ENCODE assay signal across 1 cellular context in genomic region chr11:73598719-73599379, GRCh38.
A peak's percentile ranks its signal among the peaks of the same experiment; 100 is the strongest.
TF ChIP-seq lines count a peak whose summit lies in the region.

No MANE protein-coding gene starts in this region.

TF ChIP-seq in liver, 16 proteins besides CTCF, POLR2A, EP300 and RAD21 (continued from another document):
- TF ChIP-seq REST (IDR thresholded peaks at IDR 0.05) (no peak), MAX (IDR thresholded peaks at IDR 0.05) (no peak), JUND (IDR thresholded peaks at IDR 0.05) (no peak), YY1 (IDR thresholded peaks at IDR 0.05) (peak; percentile 52), HNF4G (IDR thresholded peaks at IDR 0.05) (no peak)
TF ChIP-seq in liver: peak in this region for 1.
